In the genomic region with DNA sequence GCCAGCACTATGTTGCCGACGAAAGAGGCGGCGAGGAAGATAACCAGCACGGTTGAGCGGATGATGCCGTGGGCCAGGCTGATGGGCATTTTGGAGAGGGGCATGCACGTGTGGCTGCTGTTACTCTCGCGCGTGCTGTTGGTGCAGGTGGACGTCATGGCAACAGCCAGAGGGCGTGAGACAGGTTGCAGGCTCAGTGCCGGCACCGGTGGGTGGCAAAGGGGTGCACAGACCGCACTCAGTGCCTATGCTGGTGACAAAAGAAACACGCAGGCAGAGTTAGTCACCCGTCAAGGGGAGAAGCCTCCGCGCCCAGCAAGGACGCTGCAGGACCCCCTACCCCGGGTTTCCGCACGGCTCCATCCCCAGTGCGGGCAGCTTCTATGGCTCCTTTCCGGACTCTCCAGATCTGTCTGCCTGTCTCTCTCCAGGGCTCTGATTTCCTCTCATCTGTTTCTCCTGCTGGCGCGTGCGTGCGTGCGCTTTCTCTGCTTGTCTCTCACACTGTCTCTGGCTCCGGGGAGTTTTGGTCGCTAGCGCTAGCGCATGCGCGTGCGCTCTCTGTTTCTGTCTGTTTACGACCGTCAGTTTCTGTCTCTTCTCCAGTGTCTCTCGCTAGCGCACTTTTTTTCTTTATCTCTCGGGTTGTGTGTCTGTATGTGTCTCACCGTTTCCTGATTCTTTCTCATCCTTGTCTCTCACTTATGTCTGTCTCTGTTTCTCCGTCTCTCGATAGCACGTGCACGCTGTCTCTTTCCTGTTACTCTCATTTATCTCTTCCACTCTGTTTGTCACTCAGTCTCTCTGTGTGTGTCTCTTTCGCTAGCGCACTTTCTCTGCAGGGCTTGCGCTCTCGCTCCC, we compare ENCODE assay signal across 8 cellular contexts. TPM values are rescaled to one million over a fixed set of nuclear protein-coding genes. Genes with fewer than 3 reads are reported as not detected.
A peak's percentile ranks its signal among the peaks of the same experiment; 100 is the strongest.
DNase-seq lines count a peak whose midpoint lies in the region; TF ChIP-seq lines count a peak whose summit lies in the region.

No MANE protein-coding gene starts in this region.

- H3K36me3 Mint-ChIP-seq in T-helper 2 cell treated with Interferon-gamma antibody and Interleukin-4, amounts not matched to agents 5 μg/mL and 100 μg/mL, for 36 hours (ENCODE audit: low read depth) = no peaks in the 10 kb centered on the region

- no peaks in the 10 kb centered on the region for H3K36me3 ChIP-seq in subcutaneous abdominal adipose tissue (ENCODE audit: control insufficient read depth in 5 of 5, insufficient read depth in 5 of 5, low read length in 5 of 5)

- DNase-seq in DMS53 treated with DMSO at 0.1 percent for 48 hours (lab: John Stamatoyannopoulos, UW; ENCODE audit: unreplicated experiment) = peak; percentile 42
- peak; percentile 71 for DNase-seq in GM20000 (ENCODE audit: low spot score)
- peak; percentile 16 to 23 for DNase-seq in HL-60 (ENCODE audit: low read depth in 1 of 2, low spot score in 1 of 2)
- DNase-seq in T-helper 2 cell treated with Interferon-gamma antibody and Interleukin-4, amounts not matched to agents 5 μg/mL and 100 μg/mL, for 36 hours (ENCODE audit: low spot score) = peak; percentile 37
- DNase-seq in dermis microvascular lymphatic vessel endothelial cell (ENCODE audit: low read depth in 2 of 2) = peak; percentile 5 to 26
- DNase-seq in medulla oblongata (ENCODE audit: extremely low spot score) = peak; percentile 8
- no peak for DNase-seq in LoVo (ENCODE audit: low spot score)

- H3K27ac ChIP-seq in HL-60 (replicated peaks) = no peak overlapping the region
- no peak overlapping the region for H3K27ac ChIP-seq in subcutaneous abdominal adipose tissue (ENCODE audit: low read depth, low read length)

- H3K9me3 Mint-ChIP-seq in T-helper 2 cell treated with Interferon-gamma antibody and Interleukin-4, amounts not matched to agents 5 μg/mL and 100 μg/mL, for 36 hours = no peaks in the 10 kb centered on the region

- H3K27me3 ChIP-seq in HL-60 (ENCODE audit: insufficient read depth, poor library complexity, severe bottlenecking) (peaks cover 38% of the 10 kb centered on the region), subcutaneous abdominal adipose tissue (ENCODE audit: control insufficient read depth in 5 of 5, insufficient read depth in 4 of 5, low read length in 5 of 5) (peaks cover 44 to 55% (median 49%) of the 10 kb centered on the region in 5 donors)

- peaks cover 0 to 25% (median 19%) of the 10 kb centered on the region in 5 donors for H3K4me1 ChIP-seq in subcutaneous abdominal adipose tissue (ENCODE audit: control insufficient read depth in 5 of 5, insufficient read depth in 5 of 5, low read length in 5 of 5)

- no peak for TF ChIP-seq CTCF in GM20000 (IDR thresholded peaks at IDR 0.05; ENCODE audit: extremely low read depth, missing control alignments)
- TF ChIP-seq CTCF in HL-60 (IDR thresholded peaks at IDR 0.05; ENCODE audit: insufficient read depth, low read length) = no peak

- H3K9me3 ChIP-seq in subcutaneous abdominal adipose tissue (ENCODE audit: control insufficient read depth in 5 of 5, low read length in 5 of 5) = peaks cover 0 to 4% (median 0%) of the 10 kb centered on the region in 5 donors

- H3K27me3 Mint-ChIP-seq in T-helper 2 cell treated with Interferon-gamma antibody and Interleukin-4, amounts not matched to agents 5 μg/mL and 100 μg/mL, for 36 hours (ENCODE audit: low read depth) = peaks cover 65% of the 10 kb centered on the region

- H3K4me3 ChIP-seq in HL-60 (replicated peaks; ENCODE audit: insufficient read depth, low read length) (peak overlapping the region; percentile 19; the same call in 1 of the 2 replicates), subcutaneous abdominal adipose tissue (ENCODE audit: low read depth in 1 of 5, low read length in 5 of 5) (peak overlapping the region; percentile 34 to 72 (median 54))

- no peak overlapping the region for H3K4me3 Mint-ChIP-seq in T-helper 2 cell treated with Interferon-gamma antibody and Interleukin-4, amounts not matched to agents 5 μg/mL and 100 μg/mL, for 36 hours

- no peak overlapping the region for H3K27ac Mint-ChIP-seq in T-helper 2 cell treated with Interferon-gamma antibody and Interleukin-4, amounts not matched to agents 5 μg/mL and 100 μg/mL, for 36 hours

- H3K9ac ChIP-seq in subcutaneous abdominal adipose tissue (ENCODE audit: low read length in 5 of 5) = no peak overlapping the region

- H3K4me1 Mint-ChIP-seq in T-helper 2 cell treated with Interferon-gamma antibody and Interleukin-4, amounts not matched to agents 5 μg/mL and 100 μg/mL, for 36 hours (ENCODE audit: low read depth) = peaks cover 5% of the 10 kb centered on the region

RNA-seq across cellular contexts. Expression of gene GPR101, which starts 2.0 kb away (rescaled TPM):
- total RNA-seq in dermis microvascular lymphatic vessel endothelial cell = not detected in 2 replicates
